ENCODE assay signal across 19 cellular contexts in the genomic region with DNA sequence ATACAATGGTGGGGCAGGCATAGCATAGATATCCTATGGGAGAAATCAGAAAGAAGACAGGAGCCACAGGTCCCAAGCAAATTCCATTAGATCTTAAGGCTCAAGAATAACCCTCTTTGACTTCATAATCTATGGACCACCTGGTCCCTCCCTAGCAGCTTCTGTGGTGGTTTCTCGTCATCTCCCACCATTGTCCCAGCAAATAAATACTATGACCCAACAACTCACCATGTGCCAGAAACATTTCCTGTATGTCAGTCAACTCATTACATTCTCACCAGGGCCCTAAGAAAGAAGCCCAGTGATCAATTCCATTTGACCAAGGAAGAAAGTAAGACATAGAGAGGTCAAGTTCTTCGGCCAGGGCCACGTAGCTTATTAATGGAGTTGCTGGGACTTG.
DNase-seq lines count a peak whose midpoint lies in the region; ATAC-seq lines count a peak whose summit lies in the region.
"Had no signal": no experiment of that assay in that cellular context is flagged by ENCODE, and none has a peak within 500 bp of the region (broad histone marks: within the 10 kb centered on the region; RNA-seq: fewer than 3 reads in every experiment).

No MANE protein-coding gene starts in this region.

- POLR2A ChIA-PET in activated CD4-positive, alpha-beta T cell treated with anti-CD3 and anti-CD28 coated beads for 36 hours (lab: Charles Lee), result no interaction called here
- POLR2A ChIA-PET in activated CD4-positive, alpha-beta memory T cell treated with anti-CD3 and anti-CD28 coated beads, Interleukin-2, amount 10 ng/mL, durations not matched to agents 7 days and 5 days (lab: Charles Lee), result interaction anchor here (1.2 to 3.0 kb wide), 5 partner anchors 13 to 160 kb away, joined by 4 to 22 read pairs (median 5); no protein-coding TSS in a partner anchor

- DNase-seq in activated CD4-positive, alpha-beta T cell treated with anti-CD3 and anti-CD28 coated beads for 36 hours, result no peak
- no peak for DNase-seq in activated CD4-positive, alpha-beta T cell treated with anti-CD3 and anti-CD28 coated beads, Interleukin-2, amount 50 U/mL, for 4 hours
- DNase-seq in activated T-cell treated with anti-CD3 and anti-CD28 coated beads, Interleukin-2, amount 50 U/mL, for 72 hours, result no peak
- DNase-seq in activated T-cell treated with anti-CD3 and anti-CD28 coated beads, Interleukin-2, amount 50 U/mL, for 4 hours, result no peak
- DNase-seq in activated CD4-positive, alpha-beta memory T cell treated with anti-CD3 and anti-CD28 coated beads, Interleukin-2, amount 10 ng/mL, durations not matched to agents 7 days and 5 days, result no peak
- peak in 1 of 2 donors; percentile 7 for DNase-seq in stimulated activated effector memory CD8-positive, alpha-beta T cell treated with anti-CD3 and anti-CD28 coated beads, Interleukin-12 subunit alpha, Interleukin-12 subunit beta, amount 100 ng/mL, for 72 hours (ENCODE audit: low spot score in 2 of 2)
- DNase-seq in stimulated activated CD4-positive, alpha-beta T cell treated with anti-CD3 and anti-CD28 coated beads, Interleukin-15, amount 100 ng/mL, for 24 hours, result no peak
- DNase-seq: Calu3, DMS79 treated with DMSO at 0.1 percent for 48 hours, GF-D8, HCEC 1CT, IMR-90, KG1, MM.1S, NCI-H2029, NCI-H446 treated with DMSO at 0.1 percent for 48 hours, NCI-H526 treated with DMSO at 0.1 percent for 48 hours, Right ventricle myocardium superior, RPMI8226 had no signal

- H3K36me3 Mint-ChIP-seq in activated CD4-positive, alpha-beta T cell treated with anti-CD3 and anti-CD28 coated beads for 36 hours (ENCODE audit: low read depth), result no peaks in the 10 kb centered on the region
- no peaks in the 10 kb centered on the region for H3K36me3 Mint-ChIP-seq in activated T-cell treated with anti-CD3 and anti-CD28 coated beads, Interleukin-2, amount 50 U/mL, for 72 hours (ENCODE audit: insufficient read depth in 2 of 2)
- no peaks in the 10 kb centered on the region for H3K36me3 Mint-ChIP-seq in activated T-cell treated with anti-CD3 and anti-CD28 coated beads, Interleukin-2, amount 50 U/mL, for 4 hours (ENCODE audit: insufficient read depth)
- H3K36me3 Mint-ChIP-seq in activated CD4-positive, alpha-beta memory T cell treated with anti-CD3 and anti-CD28 coated beads, Interleukin-2, amount 10 ng/mL, durations not matched to agents 7 days and 5 days (ENCODE audit: low read depth), result peaks cover 8% of the 10 kb centered on the region
- no peaks in the 10 kb centered on the region for H3K36me3 Mint-ChIP-seq in stimulated activated effector memory CD8-positive, alpha-beta T cell treated with anti-CD3 and anti-CD28 coated beads, Interleukin-12 subunit alpha, Interleukin-12 subunit beta, amount 100 ng/mL, for 72 hours

- no peak overlapping the region for H3K4me3 Mint-ChIP-seq in activated CD4-positive, alpha-beta T cell treated with anti-CD3 and anti-CD28 coated beads for 36 hours
- no peak overlapping the region for H3K4me3 Mint-ChIP-seq in activated T-cell treated with anti-CD3 and anti-CD28 coated beads, Interleukin-2, amount 50 U/mL, for 72 hours
- H3K4me3 Mint-ChIP-seq in activated T-cell treated with anti-CD3 and anti-CD28 coated beads, Interleukin-2, amount 50 U/mL, for 4 hours, result no peak overlapping the region
- no peak overlapping the region for H3K4me3 Mint-ChIP-seq in activated CD4-positive, alpha-beta memory T cell treated with anti-CD3 and anti-CD28 coated beads, Interleukin-2, amount 10 ng/mL, durations not matched to agents 7 days and 5 days
- no peak overlapping the region for H3K4me3 Mint-ChIP-seq in stimulated activated effector memory CD8-positive, alpha-beta T cell treated with anti-CD3 and anti-CD28 coated beads, Interleukin-12 subunit alpha, Interleukin-12 subunit beta, amount 100 ng/mL, for 72 hours

- intact Hi-C loops in activated CD4-positive, alpha-beta T cell treated with anti-CD3 and anti-CD28 coated beads for 36 hours (cut with DNase I, micrococcal nuclease), result no loop called here

- no peaks in the 10 kb centered on the region for H3K9me3 Mint-ChIP-seq in activated CD4-positive, alpha-beta T cell treated with anti-CD3 and anti-CD28 coated beads for 36 hours (ENCODE audit: low read depth)
- peaks cover 0 to 3% of the 10 kb centered on the region in 2 donors for H3K9me3 Mint-ChIP-seq in activated T-cell treated with anti-CD3 and anti-CD28 coated beads, Interleukin-2, amount 50 U/mL, for 72 hours
- no peaks in the 10 kb centered on the region for H3K9me3 Mint-ChIP-seq in activated T-cell treated with anti-CD3 and anti-CD28 coated beads, Interleukin-2, amount 50 U/mL, for 4 hours
- peaks cover 3% of the 10 kb centered on the region for H3K9me3 Mint-ChIP-seq in activated CD4-positive, alpha-beta memory T cell treated with anti-CD3 and anti-CD28 coated beads, Interleukin-2, amount 10 ng/mL, durations not matched to agents 7 days and 5 days
- H3K9me3 Mint-ChIP-seq in stimulated activated effector memory CD8-positive, alpha-beta T cell treated with anti-CD3 and anti-CD28 coated beads, Interleukin-12 subunit alpha, Interleukin-12 subunit beta, amount 100 ng/mL, for 72 hours, result no peaks in the 10 kb centered on the region

- H3K4me1 Mint-ChIP-seq in activated CD4-positive, alpha-beta T cell treated with anti-CD3 and anti-CD28 coated beads for 36 hours, result peaks cover 22% of the 10 kb centered on the region
- H3K4me1 Mint-ChIP-seq in activated T-cell treated with anti-CD3 and anti-CD28 coated beads, Interleukin-2, amount 50 U/mL, for 72 hours (ENCODE audit: low read depth), result peaks cover 62% of the 10 kb centered on the region
- H3K4me1 Mint-ChIP-seq in activated T-cell treated with anti-CD3 and anti-CD28 coated beads, Interleukin-2, amount 50 U/mL, for 4 hours (ENCODE audit: low read depth), result peaks cover 12% of the 10 kb centered on the region
- H3K4me1 Mint-ChIP-seq in activated CD4-positive, alpha-beta memory T cell treated with anti-CD3 and anti-CD28 coated beads, Interleukin-2, amount 10 ng/mL, durations not matched to agents 7 days and 5 days, result peaks cover 41% of the 10 kb centered on the region
- peaks cover 15% of the 10 kb centered on the region for H3K4me1 Mint-ChIP-seq in stimulated activated effector memory CD8-positive, alpha-beta T cell treated with anti-CD3 and anti-CD28 coated beads, Interleukin-12 subunit alpha, Interleukin-12 subunit beta, amount 100 ng/mL, for 72 hours

- no peaks in the 10 kb centered on the region for H3K27me3 Mint-ChIP-seq in activated CD4-positive, alpha-beta T cell treated with anti-CD3 and anti-CD28 coated beads for 36 hours
- H3K27me3 Mint-ChIP-seq in activated T-cell treated with anti-CD3 and anti-CD28 coated beads, Interleukin-2, amount 50 U/mL, for 72 hours (ENCODE audit: low read depth), result no peaks in the 10 kb centered on the region
- no peaks in the 10 kb centered on the region for H3K27me3 Mint-ChIP-seq in activated T-cell treated with anti-CD3 and anti-CD28 coated beads, Interleukin-2, amount 50 U/mL, for 4 hours (ENCODE audit: low read depth)
- H3K27me3 Mint-ChIP-seq in activated CD4-positive, alpha-beta memory T cell treated with anti-CD3 and anti-CD28 coated beads, Interleukin-2, amount 10 ng/mL, durations not matched to agents 7 days and 5 days, result no peaks in the 10 kb centered on the region

- no peak for ATAC-seq in activated CD4-positive, alpha-beta T cell treated with anti-CD3 and anti-CD28 coated beads for 36 hours
- no peak for ATAC-seq in activated T-cell treated with anti-CD3 and anti-CD28 coated beads, Interleukin-2, amount 50 U/mL, for 72 hours (replicated peaks in 1 of 2)
- ATAC-seq in activated T-cell treated with anti-CD3 and anti-CD28 coated beads, Interleukin-2, amount 50 U/mL, for 4 hours, result no peak
- ATAC-seq in stimulated activated effector memory CD8-positive, alpha-beta T cell treated with anti-CD3 and anti-CD28 coated beads, Interleukin-12 subunit alpha, Interleukin-12 subunit beta, amount 100 ng/mL, for 72 hours, result no peak

- peak overlapping the region; percentile 82 for H3K27ac Mint-ChIP-seq in activated CD4-positive, alpha-beta T cell treated with anti-CD3 and anti-CD28 coated beads for 36 hours
- peak overlapping the region; percentile 2 for H3K27ac Mint-ChIP-seq in activated T-cell treated with anti-CD3 and anti-CD28 coated beads, Interleukin-2, amount 50 U/mL, for 72 hours
- peak overlapping the region; percentile 92 for H3K27ac Mint-ChIP-seq in activated CD4-positive, alpha-beta memory T cell treated with anti-CD3 and anti-CD28 coated beads, Interleukin-2, amount 10 ng/mL, durations not matched to agents 7 days and 5 days
- H3K27ac Mint-ChIP-seq in stimulated activated effector memory CD8-positive, alpha-beta T cell treated with anti-CD3 and anti-CD28 coated beads, Interleukin-12 subunit alpha, Interleukin-12 subunit beta, amount 100 ng/mL, for 72 hours, result peak overlapping the region; percentile 80

- CTCF ChIA-PET in activated CD4-positive, alpha-beta T cell treated with anti-CD3 and anti-CD28 coated beads for 36 hours (lab: Charles Lee), result interaction anchor here (0.6 to 1.3 kb wide), 4 partner anchors 9 to 342 kb away, joined by 3 to 4 read pairs (median 3); no protein-coding TSS in a partner anchor
- CTCF ChIA-PET in activated CD4-positive, alpha-beta memory T cell treated with anti-CD3 and anti-CD28 coated beads, Interleukin-2, amount 10 ng/mL, durations not matched to agents 7 days and 5 days (lab: Charles Lee), result interaction anchor here (1.7 to 2.2 kb wide), 2 partner anchors 8 to 14 kb away, joined by 8 to 12 read pairs; no protein-coding TSS in a partner anchor

Comparison
In these comparisons a context has a peak if more than half of its experiments do, and no peak if none do; other contexts are left out.
1. H3K27ac Mint-ChIP-seq: peak in every context shown above with its lines; median percentile 92 in activated CD4-positive, alpha-beta memory T cell treated with anti-CD3 and anti-CD28 coated beads, Interleukin-2, amount 10 ng/mL, durations not matched to agents 7 days and 5 days; 82 in activated CD4-positive, alpha-beta T cell treated with anti-CD3 and anti-CD28 coated beads for 36 hours; 80 in stimulated activated effector memory CD8-positive, alpha-beta T cell treated with anti-CD3 and anti-CD28 coated beads, Interleukin-12 subunit alpha, Interleukin-12 subunit beta, amount 100 ng/mL, for 72 hours; 2 in activated T-cell treated with anti-CD3 and anti-CD28 coated beads, Interleukin-2, amount 50 U/mL, for 72 hours.